8 cellular contexts compared by ENCODE assay signal in genomic region chr1:45550401-45551305, GRCh38. TPM values are rescaled to one million over a fixed set of nuclear protein-coding genes. Genes with fewer than 3 reads are reported as not detected.
DNase-seq lines count a peak whose midpoint lies in the region; ATAC-seq and TF ChIP-seq lines count a peak whose summit lies in the region.

Gene AKR1A1 (plus strand): TSS chr1:45550826. CDS start chr1:45561795, 10,969 bp downstream.

- no peaks in the 10 kb centered on the region for H3K27me3 Mint-ChIP-seq in naive thymus-derived CD8-positive, alpha-beta T cell

- H3K27ac Mint-ChIP-seq in naive thymus-derived CD8-positive, alpha-beta T cell, result peak within 1 kb of the TSS; percentile 87 to 99 (median 96)

- peaks cover 0 to 2% (median 0%) of the 10 kb centered on the region in 9 donors for H3K9me3 Mint-ChIP-seq in naive thymus-derived CD8-positive, alpha-beta T cell

- H3K4me1 Mint-ChIP-seq in naive thymus-derived CD8-positive, alpha-beta T cell, result peaks cover 8 to 29% (median 25%) of the 10 kb centered on the region in 4 donors

- POLR2A ChIA-PET in naive thymus-derived CD8-positive, alpha-beta T cell (lab: Charles Lee), result interaction anchor here (0.6 to 2.8 kb wide), 16 partner anchors 8 to 696 kb away, joined by 3 to 44 read pairs (median 4); partner anchors contain the start of genes CCDC163, GPBP1L1, HECTD3 and MMACHC

- TF ChIP-seq CTCF in LNCaP clone FGC (IDR thresholded peaks at IDR 0.05; ENCODE audit: control insufficient read depth, extremely low read depth, insufficient read depth), result no peak
- TF ChIP-seq CTCF in fibroblast of mammary gland (conservative IDR thresholded peaks at IDR 0.05; ENCODE audit: control insufficient read depth, insufficient read depth, low read depth, low read length), result no peak

- DNase-seq in EH (ENCODE audit: low read depth), result peak; percentile 86
- peak; percentile 66 for DNase-seq in GOT3 (lab: John Stamatoyannopoulos, UW)
- peak; percentile 89 for DNase-seq in LNCaP clone FGC (ENCODE audit: low read depth)
- peak; percentile 98 for DNase-seq in RPMI8226
- DNase-seq in activated T-helper 1 cell treated with anti-CD3 and anti-CD28 coated beads, Interleukin-2, amount 50 U/mL, for 16 hours (ENCODE audit: low read depth in 1 of 2, low spot score in 1 of 2), result peak; percentile 76 to 80
- peak; percentile 78 for DNase-seq in fibroblast of mammary gland (ENCODE audit: low read depth)
- peak; percentile 77 to 92 (median 83) for DNase-seq in naive thymus-derived CD8-positive, alpha-beta T cell
- DNase-seq in stimulated activated naive CD4-positive, alpha-beta T cell (lab: John Stamatoyannopoulos, UW), result peak; percentile 75 to 88 (median 84)

- H3K4me3 Mint-ChIP-seq in naive thymus-derived CD8-positive, alpha-beta T cell, result peak within 1 kb of the TSS; percentile 95 to 98 (median 96)

- peak within 1 kb of the TSS; percentile 77 for H3K4me3 ChIP-seq in LNCaP clone FGC (ENCODE audit: low read depth, low read length)
- H3K4me3 ChIP-seq in fibroblast of mammary gland (ENCODE audit: control insufficient read depth, low read depth, low read length), result peak within 1 kb of the TSS; percentile 98

- peaks cover 0 to 12% (median 0%) of the 10 kb centered on the region in 3 donors for H3K36me3 Mint-ChIP-seq in naive thymus-derived CD8-positive, alpha-beta T cell

- peak; percentile 93 to 95 for ATAC-seq in naive thymus-derived CD8-positive, alpha-beta T cell

RNA-seq across cellular contexts. Expression of gene AKR1A1, which starts in this region (rescaled TPM):
- 10 to 100 TPM; 74.8 to 78.0 TPM for total RNA-seq in naive thymus-derived CD8-positive, alpha-beta T cell
- polyA plus RNA-seq in naive thymus-derived CD8-positive, alpha-beta T cell, result 10 to 100 TPM; 82.8 to 96.3 (median 85.5) TPM

Comparison
In these comparisons a context has a peak if more than half of its experiments do, and no peak if none do; other contexts are left out.
1. Peak in every context shown above with its lines: DNase-seq, ATAC-seq and H3K4me3 ChIP-seq.